ENCODE assay signal across 8 cellular contexts in genomic region chr3:16264708-16265454, GRCh38. TPM values are rescaled to one million over a fixed set of nuclear protein-coding genes. Genes with fewer than 3 reads are reported as not detected.
A peak's percentile ranks its signal among the peaks of the same experiment; 100 is the strongest.
DNase-seq lines count a peak whose midpoint lies in the region; ATAC-seq, FAIRE-seq and TF ChIP-seq lines count a peak whose summit lies in the region.

TSS of gene DPH3 (minus strand) at chr3:16264943. CDS start at chr3:16264876, 67 bp downstream.
TSS of gene OXNAD1 (plus strand) at chr3:16265212. CDS start at chr3:16270953, 5,741 bp downstream.

- TF ChIP-seq POLR2A in HepG2 (IDR thresholded peaks at IDR 0.05; ENCODE audit: insufficient read depth in 1 of 2, low read depth in 2 of 2, low read length in 2 of 2) = peak; percentile 88 to 95

- CTCF ChIA-PET in HepG2 (lab: Yijun Ruan, JAX; ENCODE audit: low intra/inter-chr PET ratio, low total read pairs) = interaction anchor here (1.1 kb wide), 1 partner anchor 18 kb away, joined by 3 read pairs; no protein-coding TSS in a partner anchor

- BruUV-seq in HepG2 (replicated peaks; lab: Mats Ljungman, UMichigan) = no TSS peak

- peaks cover 0 to 2% (median 0%) of the 10 kb centered on the region in 3 donors for H3K27me3 Mint-ChIP-seq in CD14-positive monocyte (ENCODE audit: low read depth in 3 of 3)

- in situ Hi-C loops in HepG2 (cut with HindIII; ENCODE audit: extremely low pct_ligation_motif_present, low pct_unique_long_range_greater_than_20kb) = no loop called here

- peaks cover 10 to 19% of the 10 kb centered on the region in 2 donors for H3K36me3 Mint-ChIP-seq in CD14-positive monocyte

- TF ChIP-seq EP300 in HepG2 (IDR thresholded peaks at IDR 0.05; ENCODE audit: low read depth in 2 of 2, low read length in 2 of 2) (peak in 1 of 2 experiments; percentile 30; a peak in 2 of 4 replicates), HepG2 (CRISPR knock-in tag; IDR thresholded peaks at IDR 0.05; ENCODE audit: borderline replicate concordance) (no peak)

- TF ChIP-seq CTCF in CD14-positive monocyte (IDR thresholded peaks at IDR 0.05) = no peak
- TF ChIP-seq CTCF in HepG2 (CRISPR knock-in tag; IDR thresholded peaks at IDR 0.05) = peak; percentile 6; the same call in 1 of the 2 replicates

- H3K4me2 ChIP-seq in HepG2 (ENCODE audit: low read depth, low read length) = peak within 1 kb of the TSS; percentile 86

- H4K20me1 ChIP-seq in HepG2 (ENCODE audit: insufficient read depth, low read length) = no peaks in the 10 kb centered on the region

- WGBS in HepG2 (ENCODE audit: low lambda C conversion rate) = 0% methylated on average over 6 of the region's 61 CpGs

- peaks cover 20% of the 10 kb centered on the region for H3K4me1 Mint-ChIP-seq in CD14-positive monocyte

- H2AFZ ChIP-seq in HepG2 (ENCODE audit: low read length) = peak within 1 kb of the TSS; percentile 83

- peak within 1 kb of the TSS; percentile 88 to 97 (median 97) for H3K4me3 ChIP-seq in HepG2 (replicated peaks in 1 of 3; ENCODE audit: insufficient read depth in 1 of 3, low read depth in 2 of 3, low read length in 3 of 3)

- no peaks in the 10 kb centered on the region; a peak in 1 of 5 replicates for H3K27me3 ChIP-seq in HepG2 (ENCODE audit: control insufficient read depth in 1 of 2, insufficient read depth in 2 of 2, low read length in 2 of 2)

- intact Hi-C loops in CD14-positive monocyte (cut with micrococcal nuclease) = loop anchor here (5.0 to 10.0 kb wide), 3 partner anchors 287 to 1480 kb away; partner anchors contain the start of genes BTD (in 1 of the 2), HACL1 (in 1 of the 2) and TBC1D5 (in 1 of the 2)
- intact Hi-C loops in HepG2 (cut with micrococcal nuclease; ENCODE audit: unreplicated experiment) = loop anchor here (1.0 kb wide), 1 partner anchor 12 kb away; no protein-coding TSS in a partner anchor

- 0 out of 2 replicates have a peak, but pooled peaks have one; percentile 13 for TF ChIP-seq RAD21 in HepG2 (CRISPR knock-in tag; IDR thresholded peaks at IDR 0.05)

- H3K4me1 ChIP-seq in HepG2 (ENCODE audit: insufficient read depth, low read length) = peaks cover 36% of the 10 kb centered on the region

- H3K79me2 ChIP-seq in HepG2 (ENCODE audit: insufficient read depth, low read length) = peaks cover 63% of the 10 kb centered on the region

- H3K4me3 Mint-ChIP-seq in CD14-positive monocyte = peak within 1 kb of the TSS; percentile 95 to 98

- POLR2A ChIA-PET in HepG2 (lab: Yijun Ruan, JAX) = interaction anchor here (1.0 to 3.2 kb wide), 8 partner anchors 12 to 1478 kb away, joined by 4 to 112 read pairs (median 4); partner anchors contain the start of gene TBC1D5

- peaks cover 0 to 32% of the 10 kb centered on the region in 2 experiments; a peak in 3 of 5 replicates for H3K36me3 ChIP-seq in HepG2 (replicated peaks in 1 of 2; ENCODE audit: control insufficient read depth in 1 of 2, insufficient read depth in 2 of 2, low read length in 2 of 2)

- no peaks in the 10 kb centered on the region for H3K9me3 Mint-ChIP-seq in CD14-positive monocyte

- peak; percentile 87 for FAIRE-seq in HepG2 (lab: Jason Lieb, UNC)

- ATAC-seq in GM19395 (IDR thresholded peaks at IDR 0.05; ENCODE audit: unreplicated experiment) = peak; percentile 98
- peak; percentile 97 for ATAC-seq in HG03565 (IDR thresholded peaks at IDR 0.05; ENCODE audit: unreplicated experiment)
- ATAC-seq in HepG2 = peak; percentile 98

- H3K27ac ChIP-seq in HepG2 (ENCODE audit: extremely low read length, insufficient read depth, low read length) = peak within 1 kb of the TSS; percentile 93

- H3K27ac Mint-ChIP-seq in CD14-positive monocyte = peak within 1 kb of the TSS in 6 of 7 donors; percentile 98 to 99 (median 98)

- DNase-seq in CD14-positive monocyte (ENCODE audit: low spot score) (peak; percentile 100), NCI-H774 (lab: John Stamatoyannopoulos, UW) (peak; percentile 98), dermis blood vessel endothelial cell (peak; percentile 100), HepG2 (ENCODE audit: low spot score) (peak; percentile 98)
- DNase-seq in activated CD4-positive, alpha-beta T cell treated with anti-CD3 and anti-CD28 coated beads, Interleukin-2, amount 50 U/mL, for 4 hours = peak; percentile 98
- DNase-seq in stimulated activated CD4-positive, alpha-beta T cell treated with anti-CD3 and anti-CD28 coated beads, Interleukin-4, amount 100 ng/mL, for 1 hour = peak; percentile 99

- H3K9ac ChIP-seq in HepG2 (ENCODE audit: insufficient read depth, low read depth, low read length) = peak within 1 kb of the TSS; percentile 95

- H3K9me3 ChIP-seq in HepG2 (ENCODE audit: low read length) = no peaks in the 10 kb centered on the region

TF ChIP-seq in HepG2, 621 proteins besides CTCF, POLR2A, EP300 and RAD21 (continues in another document):
- peak; percentile 43; the same call in 1 of the 2 replicates for TF ChIP-seq KAT7 (CRISPR knock-in tag; IDR thresholded peaks at IDR 0.05; ENCODE audit: borderline replicate concordance)
- TF ChIP-seq, protein P1, sequence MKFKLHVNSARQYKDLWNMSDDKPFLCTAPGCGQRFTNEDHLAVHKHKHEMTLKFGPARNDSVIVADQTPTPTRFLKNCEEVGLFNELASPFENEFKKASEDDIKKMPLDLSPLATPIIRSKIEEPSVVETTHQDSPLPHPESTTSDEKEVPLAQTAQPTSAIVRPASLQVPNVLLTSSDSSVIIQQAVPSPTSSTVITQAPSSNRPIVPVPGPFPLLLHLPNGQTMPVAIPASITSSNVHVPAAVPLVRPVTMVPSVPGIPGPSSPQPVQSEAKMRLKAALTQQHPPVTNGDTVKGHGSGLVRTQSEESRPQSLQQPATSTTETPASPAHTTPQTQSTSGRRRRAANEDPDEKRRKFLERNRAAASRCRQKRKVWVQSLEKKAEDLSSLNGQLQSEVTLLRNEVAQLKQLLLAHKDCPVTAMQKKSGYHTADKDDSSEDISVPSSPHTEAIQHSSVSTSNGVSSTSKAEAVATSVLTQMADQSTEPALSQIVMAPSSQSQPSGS (CRISPR knock-in tag; IDR thresholded peaks at IDR 0.05) = peak; percentile 87
- no peak for TF ChIP-seq KLF6 (CRISPR knock-in tag; IDR thresholded peaks at IDR 0.05)
- TF ChIP-seq KMT2A (CRISPR knock-in tag; IDR thresholded peaks at IDR 0.05) = peak; percentile 97

RNA-seq across cellular contexts. Expression of gene DPH3, which starts in this region (rescaled TPM):
- polyA plus RNA-seq in CD14-positive monocyte (10 to 100 TPM; 33.7 to 42.0 TPM), HepG2 (2011; rRNA removed) (15.6 and 18.3 TPM in 2 replicates)
- total RNA-seq in dermis blood vessel endothelial cell (21.3 and 26.8 TPM in 2 replicates), HepG2 (2016; rRNA removed; fragmentation: Illumina TruSeq; extraction: Trizol) (21.6 and 40.0 TPM in 2 replicates)
- total RNA-seq in HepG2 (2016; cell fraction: cytosol; rRNA removed; fragmentation: Illumina TruSeq; extraction: Trizol; ENCODE audit: low read depth) = 14.7 and 18.5 TPM in 2 replicates
- total RNA-seq in HepG2 (2016; cell fraction: insoluble cytoplasmic fraction; rRNA removed; fragmentation: Illumina TruSeq; extraction: Trizol) = 21.8 and 34.1 TPM in 2 replicates
- total RNA-seq in HepG2 (2016; cell fraction: membrane; rRNA removed; fragmentation: Illumina TruSeq; extraction: Trizol) = 37.4 and 40.6 TPM in 2 replicates
- total RNA-seq in HepG2 (2016; cell fraction: nucleus; rRNA removed; fragmentation: Illumina TruSeq; extraction: Trizol) = 10.6 and 11.0 TPM in 2 replicates
- 6.7 and 10.0 TPM in 2 replicates for polyA plus RNA-seq in HepG2 (2011; cell fraction: cytosol; rRNA removed)
- polyA plus RNA-seq in HepG2 (2011; cell fraction: nucleus; rRNA removed) = 2.0 and 3.6 TPM in 2 replicates
- 23.4 and 26.6 TPM in 2 replicates for polyA plus RNA-seq in HepG2 (2012)
- polyA plus RNA-seq in HepG2 (2016; cell fraction: cytosol; fragmentation: Illumina TruSeq; extraction: Trizol; ENCODE audit: low read depth) = 53.4 and 78.8 TPM in 2 replicates
- 73.2 and 81.4 TPM in 2 replicates for polyA plus RNA-seq in HepG2 (2016; cell fraction: insoluble cytoplasmic fraction; fragmentation: Illumina TruSeq; extraction: Trizol; ENCODE audit: low read depth)
- polyA plus RNA-seq in HepG2 (2016; cell fraction: membrane; fragmentation: Illumina TruSeq; extraction: Trizol; ENCODE audit: low read depth) = 73.1 and 94.3 TPM in 2 replicates
- 30.4 and 35.4 TPM in 2 replicates for polyA plus RNA-seq in HepG2 (2016; cell fraction: nucleus; fragmentation: Illumina TruSeq; extraction: Trizol; ENCODE audit: insufficient read depth, low read depth)
- polyA minus RNA-seq in HepG2 (2011; rRNA and poly(A)+ RNA removed; ENCODE audit: low replicate concordance) = 5.6 and 6.9 TPM in 2 replicates
- 6.9 and 8.9 TPM in 2 replicates for polyA minus RNA-seq in HepG2 (2011; cell fraction: cytosol; rRNA and poly(A)+ RNA removed)
- 6.0 and 7.2 TPM in 2 replicates for polyA minus RNA-seq in HepG2 (2011; cell fraction: nucleus; rRNA and poly(A)+ RNA removed)

RNA-seq across cellular contexts. Expression of gene OXNAD1, which starts in this region (rescaled TPM):
- polyA plus RNA-seq in CD14-positive monocyte (1 to 10 TPM; 4.4 to 5.1 TPM), HepG2 (2011; rRNA removed) (8.8 and 9.9 TPM in 2 replicates)
- total RNA-seq in dermis blood vessel endothelial cell (18.0 and 20.1 TPM in 2 replicates), HepG2 (2016; rRNA removed; fragmentation: Illumina TruSeq; extraction: Trizol) (18.8 and 25.2 TPM in 2 replicates)
- 25.2 and 28.2 TPM in 2 replicates for total RNA-seq in HepG2 (2016; cell fraction: cytosol; rRNA removed; fragmentation: Illumina TruSeq; extraction: Trizol; ENCODE audit: low read depth)
- 19.7 and 23.1 TPM in 2 replicates for total RNA-seq in HepG2 (2016; cell fraction: insoluble cytoplasmic fraction; rRNA removed; fragmentation: Illumina TruSeq; extraction: Trizol)
- 13.5 and 18.2 TPM in 2 replicates for total RNA-seq in HepG2 (2016; cell fraction: membrane; rRNA removed; fragmentation: Illumina TruSeq; extraction: Trizol)
- 38.3 and 44.7 TPM in 2 replicates for total RNA-seq in HepG2 (2016; cell fraction: nucleus; rRNA removed; fragmentation: Illumina TruSeq; extraction: Trizol)
- polyA plus RNA-seq in HepG2 (2011; cell fraction: cytosol; rRNA removed) = 6.6 and 8.2 TPM in 2 replicates
- 10.2 and 12.1 TPM in 2 replicates for polyA plus RNA-seq in HepG2 (2011; cell fraction: nucleus; rRNA removed)
- 7.0 and 7.7 TPM in 2 replicates for polyA plus RNA-seq in HepG2 (2012)
- 1.7 and 3.2 TPM in 2 replicates for polyA plus RNA-seq in HepG2 (2016; cell fraction: cytosol; fragmentation: Illumina TruSeq; extraction: Trizol; ENCODE audit: low read depth)
- 19.0 and 22.1 TPM in 2 replicates for polyA plus RNA-seq in HepG2 (2016; cell fraction: insoluble cytoplasmic fraction; fragmentation: Illumina TruSeq; extraction: Trizol; ENCODE audit: low read depth)
- 4.3 and 6.7 TPM in 2 replicates for polyA plus RNA-seq in HepG2 (2016; cell fraction: membrane; fragmentation: Illumina TruSeq; extraction: Trizol; ENCODE audit: low read depth)
- 12.2 and 14.2 TPM in 2 replicates for polyA plus RNA-seq in HepG2 (2016; cell fraction: nucleus; fragmentation: Illumina TruSeq; extraction: Trizol; ENCODE audit: insufficient read depth, low read depth)
- 24.6 and 49.5 TPM in 2 replicates for polyA minus RNA-seq in HepG2 (2011; rRNA and poly(A)+ RNA removed; ENCODE audit: low replicate concordance)
- 5.4 and 6.4 TPM in 2 replicates for polyA minus RNA-seq in HepG2 (2011; cell fraction: cytosol; rRNA and poly(A)+ RNA removed)
- 64.5 and 66.2 TPM in 2 replicates for polyA minus RNA-seq in HepG2 (2011; cell fraction: nucleus; rRNA and poly(A)+ RNA removed)

Comparison
In these comparisons a context has a peak if more than half of its experiments do, and no peak if none do; other contexts are left out.
1. Peak in every context shown above with its lines: DNase-seq, ATAC-seq, H3K4me3 ChIP-seq and H3K27ac ChIP-seq.